ENCODE assay signal across 8 cellular contexts in genomic region chr7:32941996-32942782, GRCh38. TPM values are rescaled to one million over a fixed set of nuclear protein-coding genes. Genes with fewer than 3 reads are reported as not detected.
DNase-seq lines count a peak whose midpoint lies in the region; ATAC-seq and TF ChIP-seq lines count a peak whose summit lies in the region.

No MANE protein-coding gene starts in this region.

- H3K27me3 Mint-ChIP-seq in CD8-positive, alpha-beta T cell (ENCODE audit: low read depth), result peaks cover 6% of the 10 kb centered on the region

- CTCF ChIA-PET in CD8-positive, alpha-beta T cell (lab: Charles Lee), result interaction anchor here (0.7 to 12.7 kb wide), 13 partner anchors 15 to 167 kb away, joined by 3 to 164 read pairs (median 6); partner anchors contain the start of genes KBTBD2 and RP9

- H3K4me1 ChIP-seq in CD8-positive, alpha-beta T cell (ENCODE audit: insufficient read depth, low read length), result peaks cover 16% of the 10 kb centered on the region
- peaks cover 4% of the 10 kb centered on the region for H3K4me1 ChIP-seq in neuron (ENCODE audit: insufficient read depth, low read length)

- H3K27ac ChIP-seq in CD8-positive, alpha-beta T cell (ENCODE audit: low read depth, low read length), result peak overlapping the region; percentile 30
- H3K27ac ChIP-seq in temporal lobe (ENCODE audit: low read depth, low read length), result peak overlapping the region; percentile 82

- peak overlapping the region; percentile 66 for H3K4me3 ChIP-seq in CD8-positive, alpha-beta T cell (ENCODE audit: low read depth, low read length)
- H3K4me3 ChIP-seq in fibroblast of villous mesenchyme (ENCODE audit: low read depth, low read length) (peak overlapping the region; percentile 84), neuron (ENCODE audit: low read length) (peak overlapping the region; percentile 93)

- intact Hi-C loops in CD8-positive, alpha-beta T cell (cut with DNase I, micrococcal nuclease), result loop anchor here (2.0 to 10.0 kb wide), 7 partner anchors 35 to 451 kb away; partner anchors contain the start of genes LSM5 (in 2 of the 2), KBTBD2 (in 1 of the 2), NT5C3A (in 1 of the 2) and RP9 (in 1 of the 2)

- peak; percentile 67 for ATAC-seq in CD8-positive, alpha-beta T cell
- ATAC-seq in GM19452 (IDR thresholded peaks at IDR 0.05; ENCODE audit: unreplicated experiment) (peak; percentile 56), HG03521 (IDR thresholded peaks at IDR 0.05; ENCODE audit: unreplicated experiment) (peak; percentile 62)

- H3K4me1 Mint-ChIP-seq in CD8-positive, alpha-beta T cell (ENCODE audit: low read depth), result peaks cover 8% of the 10 kb centered on the region

- no peaks in the 10 kb centered on the region for H3K36me3 ChIP-seq in CD8-positive, alpha-beta T cell (ENCODE audit: insufficient read depth, low read length)
- peaks cover 4% of the 10 kb centered on the region for H3K36me3 ChIP-seq in neuron (ENCODE audit: insufficient read depth, low read length)

- H3K36me3 Mint-ChIP-seq in CD8-positive, alpha-beta T cell, result no peaks in the 10 kb centered on the region

- TF ChIP-seq CTCF in CD8-positive, alpha-beta T cell (IDR thresholded peaks at IDR 0.05), result no peak
- no peak for TF ChIP-seq CTCF in fibroblast of villous mesenchyme (IDR thresholded peaks at IDR 0.05; ENCODE audit: insufficient read depth, low read depth, low read length)

- no peak overlapping the region for H3K27ac Mint-ChIP-seq in CD8-positive, alpha-beta T cell

- peak overlapping the region; percentile 83 for H3K4me3 Mint-ChIP-seq in CD8-positive, alpha-beta T cell

- H2AFZ ChIP-seq in neuron (ENCODE audit: low read depth, low read length), result peak overlapping the region; percentile 45

- H3K27me3 ChIP-seq in CD8-positive, alpha-beta T cell (ENCODE audit: insufficient read depth, low read length), result no peaks in the 10 kb centered on the region
- H3K27me3 ChIP-seq in neuron (ENCODE audit: insufficient read depth, low read length), result no peaks in the 10 kb centered on the region

- no peaks in the 10 kb centered on the region for H3K9me3 Mint-ChIP-seq in CD8-positive, alpha-beta T cell

- POLR2A ChIA-PET in CD8-positive, alpha-beta T cell (lab: Charles Lee), result interaction anchor here (1.0 to 2.1 kb wide), 3 partner anchors 14 to 95 kb away, joined by 3 to 13 read pairs (median 4); partner anchors contain the start of gene KBTBD2

- no peaks in the 10 kb centered on the region for H3K9me3 ChIP-seq in CD8-positive, alpha-beta T cell (ENCODE audit: low read length)
- H3K9me3 ChIP-seq in neuron (ENCODE audit: low read length), result peaks cover 3% of the 10 kb centered on the region

- peak in 6 of 7 experiments; percentile 26 to 64 (median 48) for DNase-seq in CD8-positive, alpha-beta T cell
- DNase-seq in RKO (ENCODE audit: low spot score), result peak; percentile 70
- DNase-seq in activated effector memory CD4-positive, alpha-beta T cell treated with Interleukin-2 at 50 U/mL for 16 hours, result peak; percentile 40
- peak; percentile 56 for DNase-seq in fibroblast of villous mesenchyme (ENCODE audit: low read depth)

RNA-seq across cellular contexts. Expression of gene FKBP9, which starts 15.1 kb away (rescaled TPM):
- not detected for total RNA-seq in CD8-positive, alpha-beta T cell
- total RNA-seq in fibroblast of villous mesenchyme (224 and 265 TPM in 2 replicates), temporal lobe (33.9 TPM)

RNA-seq across cellular contexts. Expression of gene KBTBD2, which starts 50.6 kb away (rescaled TPM):
- 10 to 100 TPM; 94.2 to 99.9 TPM for total RNA-seq in CD8-positive, alpha-beta T cell
- 39.6 and 54.8 TPM in 2 replicates for total RNA-seq in fibroblast of villous mesenchyme
- total RNA-seq in temporal lobe, result 91.7 TPM

Comparison
In these comparisons a context has a peak if more than half of its experiments do, and no peak if none do; other contexts are left out.
1. Peak in every context shown above with its lines: DNase-seq, ATAC-seq, H3K4me3 ChIP-seq and H3K27ac ChIP-seq.
2. RNA of gene FKBP9, which starts 15.1 kb away (total RNA-seq): 224 to 265 TPM in fibroblast of villous mesenchyme and 33.9 TPM in temporal lobe (single experiment); not detected in CD8-positive, alpha-beta T cell; every median in the first group is over 10 times any median in the second.